ENCODE assay signal across 9 cellular contexts in genomic region chr1:222048030-222048632, GRCh38.
A peak's percentile ranks its signal among the peaks of the same experiment; 100 is the strongest.
DNase-seq lines count a peak whose midpoint lies in the region; ATAC-seq and TF ChIP-seq lines count a peak whose summit lies in the region.
"Had no signal": no experiment of that assay in that cellular context is flagged by ENCODE, and none has a peak within 500 bp of the region (broad histone marks: within the 10 kb centered on the region; RNA-seq: fewer than 3 reads in every experiment).

No MANE protein-coding gene starts in this region.

- no peaks in the 10 kb centered on the region for H3K9me3 ChIP-seq in gastroesophageal sphincter

- no peak overlapping the region for H3K27ac ChIP-seq in RWPE1
- no peak overlapping the region for H3K27ac ChIP-seq in gastroesophageal sphincter

- ATAC-seq in GM19023 (IDR thresholded peaks at IDR 0.05; ENCODE audit: unreplicated experiment) (peak; percentile 65), HG02981 (IDR thresholded peaks at IDR 0.05; ENCODE audit: unreplicated experiment) (peak; percentile 87), gastroesophageal sphincter (no peak)

- H3K27me3 Mint-ChIP-seq in nephron progenitor cell (ENCODE audit: low read depth, poor library complexity), result peaks cover 3% of the 10 kb centered on the region

- no peaks in the 10 kb centered on the region for H3K36me3 ChIP-seq in gastroesophageal sphincter

- TF ChIP-seq CTCF in RWPE1 (conservative IDR thresholded peaks at IDR 0.05; ENCODE audit: low read depth) (no peak), nephron progenitor cell (IDR thresholded peaks at IDR 0.05) (no peak), gastroesophageal sphincter (IDR thresholded peaks at IDR 0.05) (no peak)

- 67 to 71% methylated on average over 1 to 4 of the region's 4 CpGs for WGBS in gastroesophageal sphincter (ENCODE audit: low coverage in 1 of 2), 2 donors

- no peak overlapping the region for H3K4me3 ChIP-seq in gastroesophageal sphincter

- H3K4me3 Mint-ChIP-seq in nephron progenitor cell, result no peak overlapping the region

- H3K9me3 Mint-ChIP-seq in nephron progenitor cell, result no peaks in the 10 kb centered on the region

- DNase-seq in RWPE1 (ENCODE audit: low spot score), result peak; percentile 41
- no peak for DNase-seq in nephron progenitor cell
- no peak for DNase-seq in posterior cingulate gyrus
- no peak for DNase-seq in OCI-M2 (lab: John Stamatoyannopoulos, UW; ENCODE audit: unreplicated experiment)
- DNase-seq in posterior vena cava (ENCODE audit: low spot score), result no peak
- DNase-seq: cortex of kidney had no signal

- H3K4me1 Mint-ChIP-seq in nephron progenitor cell, result peaks cover 55% of the 10 kb centered on the region

- no peak for TF ChIP-seq EP300 in gastroesophageal sphincter (IDR thresholded peaks at IDR 0.05)

- peak overlapping the region; percentile 42 for H3K27ac Mint-ChIP-seq in nephron progenitor cell

- no peak for TF ChIP-seq POLR2A in gastroesophageal sphincter (IDR thresholded peaks at IDR 0.05)

- intact Hi-C loops in posterior cingulate gyrus (cut with DNase I), result no loop called here
- intact Hi-C loops in posterior vena cava (cut with DNase I), result no loop called here

- H3K27me3 ChIP-seq in gastroesophageal sphincter, result no peaks in the 10 kb centered on the region

- POLR2A ChIA-PET in RWPE1 (lab: Yijun Ruan, JAX; ENCODE audit: low non-redundant PET), result interaction anchor here (0.6 kb wide), 1 partner anchor 17 kb away, joined by 4 read pairs; no protein-coding TSS in a partner anchor

- peaks cover 0 to 14% (median 11%) of the 10 kb centered on the region in 3 donors for H3K4me1 ChIP-seq in gastroesophageal sphincter

- H3K36me3 Mint-ChIP-seq in nephron progenitor cell (ENCODE audit: low read depth), result no peaks in the 10 kb centered on the region

- CTCF ChIA-PET in RWPE1 (lab: Yijun Ruan, JAX), result interaction anchor here (0.6 to 0.7 kb wide), 2 partner anchors 308 to 570 kb away, joined by 3 to 5 read pairs; no protein-coding TSS in a partner anchor
